22 cellular contexts compared by ENCODE assay signal in the genomic region with DNA sequence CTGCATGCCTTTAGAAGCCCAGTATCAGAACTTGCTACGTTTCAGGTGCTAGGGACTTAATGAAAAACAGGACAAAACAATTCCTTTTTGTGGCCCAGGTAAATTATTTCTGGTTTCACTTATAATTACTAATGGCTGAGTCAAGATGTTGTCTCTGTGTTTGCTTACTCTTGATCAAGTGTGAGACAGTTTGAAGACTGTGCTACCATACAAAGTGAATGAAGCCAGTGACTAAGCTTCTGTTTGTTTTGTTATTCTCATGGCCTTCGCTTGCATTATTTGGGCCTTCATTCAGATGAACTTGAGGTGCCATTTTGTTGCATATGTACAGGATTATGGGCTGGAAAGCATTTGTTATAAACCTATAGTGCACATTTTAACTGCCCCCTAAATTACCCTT. TPM values are rescaled to one million over a fixed set of nuclear protein-coding genes. Genes with fewer than 3 reads are reported as not detected.
DNase-seq lines count a peak whose midpoint lies in the region; ATAC-seq, FAIRE-seq and TF ChIP-seq lines count a peak whose summit lies in the region.
"Had no signal": no experiment of that assay in that cellular context is flagged by ENCODE, and none has a peak within 500 bp of the region (broad histone marks: within the 10 kb centered on the region; RNA-seq: fewer than 3 reads in every experiment).

No MANE protein-coding gene starts in this region.

- POLR2A ChIA-PET in HCT116 (lab: Charles Lee): interaction anchor here (1.5 kb wide), 1 partner anchor 9 kb away, joined by 7 read pairs; no protein-coding TSS in a partner anchor

- no peak overlapping the region for H3K4me3 Mint-ChIP-seq in astrocyte (ENCODE audit: unreplicated experiment)
- H3K4me3 Mint-ChIP-seq: activated T-cell treated with anti-CD3 and anti-CD28 coated beads, Interleukin-2, amount 50 U/mL, for 4 hours; HFFc6; T-cell had no signal

- FAIRE-seq in astrocyte (lab: Jason Lieb, UNC): peak; percentile 34
- FAIRE-seq: D721Med, K562, keratinocyte had no signal

- H3K9ac ChIP-seq in HCT116 (ENCODE audit: low read length) (no peak overlapping the region), astrocyte (ENCODE audit: low read length) (no peak overlapping the region)

- DNase-seq in DMS53 (lab: John Stamatoyannopoulos, UW): peak; percentile 61
- no peak for DNase-seq in HCT116 (ENCODE audit: low read depth, low spot score)
- DNase-seq in astrocyte (ENCODE audit: low read depth): no peak
- DNase-seq in kidney tubule cell (ENCODE audit: low spot score): peak; percentile 60
- no peak for DNase-seq in dorsolateral prefrontal cortex
- DNase-seq: activated CD4-positive, alpha-beta T cell treated with anti-CD3 and anti-CD28 coated beads for 4 hours; activated naive CD4-positive, alpha-beta T cell treated with Interleukin-2 at 50 U/mL for 16 hours; activated T-cell treated with anti-CD3 and anti-CD28 coated beads, Interleukin-2, amount 50 U/mL, for 4 hours; effector CD4-positive, alpha-beta T cell; HFFc6; NCI-H1436 treated with DMSO at 0.1 percent for 48 hours; NCI-H524 treated with DMSO at 0.1 percent for 48 hours; NK-92 treated with Interleukin-12 subunit alpha and Interleukin-12 subunit beta, amount 100 ng/mL, for 24 hours; stomach; T-cell; tibial artery had no signal

- no peaks in the 10 kb centered on the region for H3K9me3 Mint-ChIP-seq in astrocyte (ENCODE audit: unreplicated experiment)
- H3K9me3 Mint-ChIP-seq: activated T-cell treated with anti-CD3 and anti-CD28 coated beads, Interleukin-2, amount 50 U/mL, for 4 hours; HFFc6; T-cell had no signal

- no peaks in the 10 kb centered on the region for H3K27me3 Mint-ChIP-seq in astrocyte (ENCODE audit: low read depth, unreplicated experiment)
- H3K27me3 Mint-ChIP-seq: T-cell had no signal

- H3K9me3 ChIP-seq in HCT116 (ENCODE audit: control insufficient read depth in 1 of 2, insufficient read depth in 1 of 2, low read depth in 1 of 2, low read length in 2 of 2): no peaks in the 10 kb centered on the region
- no peaks in the 10 kb centered on the region for H3K9me3 ChIP-seq in astrocyte (ENCODE audit: insufficient read depth, low read depth, low read length)
- H3K9me3 ChIP-seq: stomach, tibial artery had no signal

- H3K4me2 ChIP-seq in HCT116 (ENCODE audit: low read length) (no peak overlapping the region), astrocyte (ENCODE audit: low read length) (no peak overlapping the region)

- no TSS peak for BruUV-seq in HCT116 (replicated peaks; lab: Mats Ljungman, UMichigan)

- TF ChIP-seq POLR2A in HCT116 (IDR thresholded peaks at IDR 0.05; ENCODE audit: borderline replicate concordance, extremely low read depth, insufficient read depth, insufficient read length): no peak

- no peaks in the 10 kb centered on the region for H3K79me2 ChIP-seq in HCT116 (ENCODE audit: insufficient read depth, low read length)
- H3K79me2 ChIP-seq in astrocyte (ENCODE audit: insufficient read depth, low read length): no peaks in the 10 kb centered on the region

- H4K20me1 ChIP-seq in HCT116 (ENCODE audit: insufficient read depth): 0 out of 2 replicates have a peak, but pooled peaks cover 9% of the 10 kb centered on the region
- peaks cover 4% of the 10 kb centered on the region for H4K20me1 ChIP-seq in astrocyte (ENCODE audit: insufficient read depth, low read length)

- RAD21 ChIA-PET in HCT116 (lab: Charles Lee; ENCODE audit: low non-redundant PET in 1 of 2, low total read pairs in 2 of 2, uncharacterized antibody in 2 of 2, unreplicated experiment in 2 of 2): no interaction called here

- H3K4me1 Mint-ChIP-seq in astrocyte (ENCODE audit: low read depth, unreplicated experiment): peaks cover 6% of the 10 kb centered on the region

- no peak for TF ChIP-seq RAD21 in HCT116 (IDR thresholded peaks at IDR 0.05; ENCODE audit: low read depth)

- H3K4me1 ChIP-seq in HCT116 (ENCODE audit: control insufficient read depth in 1 of 2, insufficient read depth in 2 of 2, low read length in 2 of 2) (no peaks in the 10 kb centered on the region), astrocyte (ENCODE audit: insufficient read depth, low read length) (no peaks in the 10 kb centered on the region)
- H3K4me1 ChIP-seq: stomach had no signal

- no peak overlapping the region for H3K27ac ChIP-seq in HCT116 (ENCODE audit: low read depth, low read length)
- no peak overlapping the region for H3K27ac ChIP-seq in astrocyte (ENCODE audit: low read depth, low read length)
- peak overlapping the region in 14 of 59 donors; percentile 0 to 65 (median 26) for H3K27ac ChIP-seq in dorsolateral prefrontal cortex
- H3K27ac ChIP-seq: C4-2B, stomach, tibial artery had no signal

- CTCF ChIA-PET in HCT116 (lab: Charles Lee): no interaction called here

- no peaks in the 10 kb centered on the region for H3K9me2 ChIP-seq in HCT116 (ENCODE audit: insufficient read depth)

- TF ChIP-seq CTCF in HCT116 (IDR thresholded peaks at IDR 0.05 in 2 of 3, conservative IDR thresholded peaks at IDR 0.05 in 1 of 3; ENCODE audit: borderline replicate concordance in 1 of 3, insufficient read depth in 1 of 3, low read depth in 2 of 3, low read length in 2 of 3) (no peak), astrocyte (IDR thresholded peaks at IDR 0.05; ENCODE audit: insufficient read depth, low read depth, low read length) (no peak), dorsolateral prefrontal cortex (IDR thresholded peaks at IDR 0.05 in 54 of 56, conservative IDR thresholded peaks at IDR 0.05 in 2 of 56; ENCODE audit: low read depth in 1 of 56, partially characterized antibody in 56 of 56) (no peak)

- H3K36me3 ChIP-seq in HCT116 (ENCODE audit: control insufficient read depth in 1 of 2, insufficient read depth in 2 of 2, low read length in 2 of 2) (peaks cover 42 to 49% of the 10 kb centered on the region in 2 experiments; a peak in 3 of 4 replicates), astrocyte (ENCODE audit: insufficient read depth, low read length) (peaks cover 11% of the 10 kb centered on the region)

- peak overlapping the region; percentile 66 for H3K27ac Mint-ChIP-seq in astrocyte (ENCODE audit: unreplicated experiment)
- H3K27ac Mint-ChIP-seq: HFFc6 had no signal

- no peak for ATAC-seq in HCT116
- ATAC-seq in GM18517 (IDR thresholded peaks at IDR 0.05; ENCODE audit: unreplicated experiment): no peak
- no peak for ATAC-seq in GM18868 (IDR thresholded peaks at IDR 0.05; ENCODE audit: unreplicated experiment)
- ATAC-seq: activated T-cell treated with anti-CD3 and anti-CD28 coated beads, Interleukin-2, amount 50 U/mL, for 4 hours; K562; T-cell had no signal

- H2AFZ ChIP-seq in HCT116 (ENCODE audit: low read depth, low read length, poor library complexity, severe bottlenecking): no peak overlapping the region
- H2AFZ ChIP-seq in astrocyte (ENCODE audit: low read depth, low read length): no peak overlapping the region

- no peak overlapping the region for H3K4me3 ChIP-seq in HCT116 (replicated peaks in 1 of 2; ENCODE audit: low read depth in 1 of 2, low read length in 2 of 2)
- H3K4me3 ChIP-seq in astrocyte (ENCODE audit: insufficient read depth, low read depth, low read length): no peak overlapping the region
- H3K4me3 ChIP-seq in dorsolateral prefrontal cortex: no peak overlapping the region
- H3K4me3 ChIP-seq: K562, stomach, tibial artery had no signal

- intact Hi-C loops in HCT116 (cut with micrococcal nuclease) (no loop called here), dorsolateral prefrontal cortex (cut with DNase I) (no loop called here)

- no peaks in the 10 kb centered on the region for H3K27me3 ChIP-seq in HCT116 (ENCODE audit: insufficient read depth, low read length)
- H3K27me3 ChIP-seq in astrocyte (ENCODE audit: insufficient read depth, low read length): no peaks in the 10 kb centered on the region
- H3K27me3 ChIP-seq in dorsolateral prefrontal cortex: no peaks in the 10 kb centered on the region
- H3K27me3 ChIP-seq: stomach, tibial artery had no signal

- peaks cover 6% of the 10 kb centered on the region for H3K36me3 Mint-ChIP-seq in astrocyte (ENCODE audit: low read depth, unreplicated experiment)

TF ChIP-seq in HCT116, 20 proteins besides CTCF, POLR2A, EP300 and RAD21 (continues in another document):
- 0 out of 2 replicates have a peak, but pooled peaks have one; percentile 22 for TF ChIP-seq CEBPB (IDR thresholded peaks at IDR 0.05; ENCODE audit: low read depth)
- no peak for TF ChIP-seq YY1 (IDR thresholded peaks at IDR 0.05; ENCODE audit: extremely low read depth, insufficient replicate concordance, low read depth, low read length)
- TF ChIP-seq, protein P1, sequence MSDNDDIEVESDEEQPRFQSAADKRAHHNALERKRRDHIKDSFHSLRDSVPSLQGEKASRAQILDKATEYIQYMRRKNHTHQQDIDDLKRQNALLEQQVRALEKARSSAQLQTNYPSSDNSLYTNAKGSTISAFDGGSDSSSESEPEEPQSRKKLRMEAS (IDR thresholded peaks at IDR 0.05): no peak
- TF ChIP-seq JUND (IDR thresholded peaks at IDR 0.05): no peak
- TF ChIP-seq ZBTB33 (IDR thresholded peaks at IDR 0.05; ENCODE audit: extremely low read depth, insufficient replicate concordance, low read length): no peak
- no peak for TF ChIP-seq ELF1 (IDR thresholded peaks at IDR 0.05; ENCODE audit: borderline replicate concordance, low read depth)

RNA-seq across cellular contexts. Expression of gene SMNDC1, which starts 17.9 kb away (rescaled TPM):
- total RNA-seq in HCT116 (2021; ENCODE audit: unreplicated experiment) (61.7 TPM), astrocyte (40.8 and 46.7 TPM in 2 replicates), dorsolateral prefrontal cortex (10 to 100 TPM; 17.1 to 34.9 (median 25.4) TPM)
- polyA plus RNA-seq in HCT116 (2012): 21.9 and 23.6 TPM in 2 replicates

Comparison
In these comparisons a context has a peak if more than half of its experiments do, and no peak if none do; other contexts are left out.
1. DNase-seq: peak in DMS53 (single experiment) and kidney tubule cell (single experiment); none in HCT116 (single experiment), astrocyte (single experiment) and dorsolateral prefrontal cortex (0 of 10).